1 cellular context compared by ENCODE assay signal in genomic region chr9:115162946-115163345, GRCh38.
TF ChIP-seq lines count a peak whose summit lies in the region.

No MANE protein-coding gene starts in this region.

TF ChIP-seq in IMR-90, 13 proteins besides CTCF, POLR2A, EP300 and RAD21 (continued from another document):
- TF ChIP-seq USF2 (IDR thresholded peaks at IDR 0.05; ENCODE audit: low read depth, low read length) (no peak), CEBPB (IDR thresholded peaks at IDR 0.05; ENCODE audit: low read depth, low read length) (no peak), CHD1 (IDR thresholded peaks at IDR 0.05; ENCODE audit: low read depth, low read length) (no peak), RCOR1 (IDR thresholded peaks at IDR 0.05; ENCODE audit: insufficient replicate concordance, low read length) (no peak), MAFK (IDR thresholded peaks at IDR 0.05; ENCODE audit: low read depth, low read length) (no peak), BHLHE40 (IDR thresholded peaks at IDR 0.05; ENCODE audit: low read depth, low read length) (no peak), MAZ (IDR thresholded peaks at IDR 0.05; ENCODE audit: borderline replicate concordance, low read depth, low read length) (no peak), RFX5 (IDR thresholded peaks at IDR 0.05; ENCODE audit: low read depth, low read length) (no peak), FOS (IDR thresholded peaks at IDR 0.05; ENCODE audit: low read depth, low read length) (no peak), ELK1 (IDR thresholded peaks at IDR 0.05; ENCODE audit: borderline replicate concordance, low read depth, low read length) (no peak)
